ENCODE assay signal across 1 cellular context in the genomic region with DNA sequence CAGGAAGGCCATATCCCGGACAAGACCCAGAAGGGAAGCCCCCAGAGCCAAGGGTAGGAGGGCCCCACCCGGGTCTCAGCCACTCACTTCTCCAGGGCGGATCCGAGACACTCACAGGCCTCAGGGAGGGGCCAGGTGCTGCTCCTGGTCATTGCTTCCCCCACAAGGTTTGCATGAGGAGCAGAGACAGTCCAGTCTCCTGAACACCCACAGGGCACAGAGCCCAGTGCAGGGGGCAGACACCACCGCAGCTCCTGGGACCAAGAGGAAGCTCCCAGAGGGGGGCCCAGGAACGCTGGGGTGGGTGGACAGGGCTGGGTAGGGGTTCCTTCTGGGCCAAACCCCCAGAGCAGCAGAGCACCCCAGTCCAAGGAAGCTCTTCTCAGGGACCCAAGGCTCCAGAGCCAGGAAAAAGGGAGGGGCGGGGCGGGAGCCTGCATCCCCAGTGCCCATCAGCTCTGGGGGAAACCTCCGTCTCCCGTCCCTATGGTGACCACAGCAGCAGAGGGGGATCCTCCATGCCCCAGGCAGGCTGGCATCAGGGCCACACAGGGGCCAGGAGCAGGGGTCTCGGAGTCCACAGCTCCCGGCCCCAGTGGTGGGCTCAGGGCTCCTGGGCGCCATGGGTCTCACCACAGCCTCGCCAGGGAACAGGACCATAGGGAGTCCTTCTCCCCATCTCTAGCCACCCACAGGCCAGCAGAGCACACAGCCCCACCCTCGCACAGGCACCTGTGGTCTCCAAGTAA.
TF ChIP-seq lines count a peak whose summit lies in the region.

No MANE protein-coding gene starts in this region.

TF ChIP-seq in IMR-90, 13 proteins besides CTCF, POLR2A, EP300 and RAD21:
- TF ChIP-seq MAZ (IDR thresholded peaks at IDR 0.05; ENCODE audit: borderline replicate concordance, low read depth, low read length) (no peak), CHD1 (IDR thresholded peaks at IDR 0.05; ENCODE audit: low read depth, low read length) (no peak), RFX5 (IDR thresholded peaks at IDR 0.05; ENCODE audit: low read depth, low read length) (no peak), MAFK (IDR thresholded peaks at IDR 0.05; ENCODE audit: low read depth, low read length) (no peak), RCOR1 (IDR thresholded peaks at IDR 0.05; ENCODE audit: insufficient replicate concordance, low read length) (no peak), FOS (IDR thresholded peaks at IDR 0.05; ENCODE audit: low read depth, low read length) (no peak), NFE2L2 (IDR thresholded peaks at IDR 0.05; ENCODE audit: low read depth, low read length) (no peak), SMC3 (IDR thresholded peaks at IDR 0.05; ENCODE audit: low read depth, low read length) (no peak), MXI1 (IDR thresholded peaks at IDR 0.05; ENCODE audit: borderline replicate concordance, low read depth, low read length) (no peak), CEBPB (IDR thresholded peaks at IDR 0.05; ENCODE audit: low read depth, low read length) (no peak)
- TF ChIP-seq, protein P1, sequence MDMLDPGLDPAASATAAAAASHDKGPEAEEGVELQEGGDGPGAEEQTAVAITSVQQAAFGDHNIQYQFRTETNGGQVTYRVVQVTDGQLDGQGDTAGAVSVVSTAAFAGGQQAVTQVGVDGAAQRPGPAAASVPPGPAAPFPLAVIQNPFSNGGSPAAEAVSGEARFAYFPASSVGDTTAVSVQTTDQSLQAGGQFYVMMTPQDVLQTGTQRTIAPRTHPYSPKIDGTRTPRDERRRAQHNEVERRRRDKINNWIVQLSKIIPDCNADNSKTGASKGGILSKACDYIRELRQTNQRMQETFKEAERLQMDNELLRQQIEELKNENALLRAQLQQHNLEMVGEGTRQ (IDR thresholded peaks at IDR 0.05; ENCODE audit: low read depth, low read length) = no peak
- TF ChIP-seq, protein P2, sequence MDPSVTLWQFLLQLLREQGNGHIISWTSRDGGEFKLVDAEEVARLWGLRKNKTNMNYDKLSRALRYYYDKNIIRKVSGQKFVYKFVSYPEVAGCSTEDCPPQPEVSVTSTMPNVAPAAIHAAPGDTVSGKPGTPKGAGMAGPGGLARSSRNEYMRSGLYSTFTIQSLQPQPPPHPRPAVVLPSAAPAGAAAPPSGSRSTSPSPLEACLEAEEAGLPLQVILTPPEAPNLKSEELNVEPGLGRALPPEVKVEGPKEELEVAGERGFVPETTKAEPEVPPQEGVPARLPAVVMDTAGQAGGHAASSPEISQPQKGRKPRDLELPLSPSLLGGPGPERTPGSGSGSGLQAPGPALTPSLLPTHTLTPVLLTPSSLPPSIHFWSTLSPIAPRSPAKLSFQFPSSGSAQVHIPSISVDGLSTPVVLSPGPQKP (IDR thresholded peaks at IDR 0.05; ENCODE audit: borderline replicate concordance, low read depth, low read length) = no peak
